In genomic region chr20:34312024-34312460, GRCh38 we compare ENCODE assay signal across 9 cellular contexts. TPM values are rescaled to one million over a fixed set of nuclear protein-coding genes. Genes with fewer than 3 reads are reported as not detected.
A peak's percentile ranks its signal among the peaks of the same experiment; 100 is the strongest.
DNase-seq lines count a peak whose midpoint lies in the region; ATAC-seq and TF ChIP-seq lines count a peak whose summit lies in the region.
"Had no signal": no experiment of that assay in that cellular context is flagged by ENCODE, and none has a peak within 500 bp of the region (broad histone marks: within the 10 kb centered on the region; RNA-seq: fewer than 3 reads in every experiment).

No MANE protein-coding gene starts in this region.

- H3K9me3 Mint-ChIP-seq in type B pancreatic cell, result peaks cover 7% of the 10 kb centered on the region

- DNase-seq in Right ventricle myocardium inferior (ENCODE audit: missing footprints), result no peak
- DNase-seq in cardiac septum (ENCODE audit: low spot score), result no peak
- DNase-seq in brain microvascular endothelial cell, result no peak
- peak; percentile 43 to 89 (median 87) for DNase-seq in right lobe of liver
- DNase-seq in type B pancreatic cell (ENCODE audit: extremely low spot score, unreplicated experiment), result no peak
- DNase-seq in stimulated activated CD4-positive, alpha-beta T cell treated with anti-CD3 and anti-CD28 coated beads, Interleukin-12 subunit alpha, Interleukin-12 subunit beta, amount 100 ng/mL, for 4 hours, result no peak
- DNase-seq in NCI-H1436 treated with DMSO at 0.1 percent for 48 hours (lab: John Stamatoyannopoulos, UW), result no peak

- H3K4me3 ChIP-seq in brain microvascular endothelial cell (ENCODE audit: low read depth, low read length), result peak overlapping the region; percentile 15
- H3K4me3 ChIP-seq in right lobe of liver, result peak overlapping the region; percentile 21 to 57 (median 57)

- intact Hi-C loops in Right ventricle myocardium inferior (cut with DNase I) (loop anchor here (2.0 to 5.0 kb wide), 3 partner anchors 165 to 390 kb away; partner anchors contain the start of gene TP53INP2), cardiac septum (cut with DNase I) (loop anchor here (5.0 to 10.0 kb wide), 3 partner anchors 165 to 393 kb away; partner anchors contain the start of gene TP53INP2), right lobe of liver (cut with DNase I) (no loop called here)

- peaks cover 18% of the 10 kb centered on the region for H3K27me3 Mint-ChIP-seq in type B pancreatic cell

- no peaks in the 10 kb centered on the region for H3K36me3 Mint-ChIP-seq in type B pancreatic cell

- no peaks in the 10 kb centered on the region for H3K9me3 ChIP-seq in right lobe of liver

- 0% methylated on average over 2 of the region's 11 CpGs for WGBS in right lobe of liver (ENCODE audit: insufficient coverage, low coverage, low lambda C conversion rate, missing lambda C conversion rate)

- no peaks in the 10 kb centered on the region for H3K27me3 ChIP-seq in brain microvascular endothelial cell (replicated peaks)
- no peaks in the 10 kb centered on the region for H3K27me3 ChIP-seq in right lobe of liver

- H3K27ac Mint-ChIP-seq in type B pancreatic cell, result peak overlapping the region; percentile 46

- H3K36me3 ChIP-seq in brain microvascular endothelial cell (replicated peaks) (no peaks in the 10 kb centered on the region), right lobe of liver (no peaks in the 10 kb centered on the region)

- in situ Hi-C loops in brain microvascular endothelial cell (cut with HindIII; ENCODE audit: low pct_ligation_motif_present, low sequenced_read_pairs), result no loop called here

- H3K27ac ChIP-seq in brain microvascular endothelial cell (no peak overlapping the region), right lobe of liver (peak overlapping the region; percentile 21 to 91 (median 68))
- H3K27ac ChIP-seq: skin epidermis had no signal

- ATAC-seq in Right ventricle myocardium inferior (peak; percentile 14), right lobe of liver (peak; percentile 23 to 62 (median 46)), GM18498 (IDR thresholded peaks at IDR 0.05; ENCODE audit: unreplicated experiment) (no peak)

- H3K4me1 ChIP-seq in right lobe of liver, result peaks cover 0 to 31% (median 11%) of the 10 kb centered on the region in 4 donors

- TF ChIP-seq POLR2A in right lobe of liver (IDR thresholded peaks at IDR 0.05), result no peak

- TF ChIP-seq CTCF in brain microvascular endothelial cell (IDR thresholded peaks at IDR 0.05; ENCODE audit: low read depth, low read length, missing control alignments) (no peak), right lobe of liver (IDR thresholded peaks at IDR 0.05) (no peak), type B pancreatic cell (conservative IDR thresholded peaks at IDR 0.05) (no peak)

- H3K4me3 Mint-ChIP-seq in type B pancreatic cell, result peak overlapping the region; percentile 74

- H3K4me1 Mint-ChIP-seq in type B pancreatic cell (ENCODE audit: unreplicated experiment), result peaks cover 23% of the 10 kb centered on the region

RNA-seq across cellular contexts. Expression of gene AHCY, which starts 8.9 kb away (rescaled TPM):
- total RNA-seq in Right ventricle myocardium inferior (69.5 TPM), cardiac septum (45.7 TPM), right lobe of liver (100 to 1,000 TPM in 5 of 6 experiments, 10 to 100 TPM in 1; 66.5 to 142 (median 111) TPM), type B pancreatic cell (ENCODE audit: low replicate concordance) (242 and 342 TPM in 2 replicates)

RNA-seq across cellular contexts. Expression of gene ITCH, which starts 51.0 kb away (rescaled TPM):
- total RNA-seq in Right ventricle myocardium inferior, result 39.8 TPM
- total RNA-seq in cardiac septum, result 36.4 TPM
- total RNA-seq in right lobe of liver, result 10 to 100 TPM; 32.8 to 71.4 (median 44.1) TPM
- 77.2 and 86.4 TPM in 2 replicates for total RNA-seq in type B pancreatic cell (ENCODE audit: low replicate concordance)

Comparison
In these comparisons a context has a peak if more than half of its experiments do, and no peak if none do; other contexts are left out.
1. DNase-seq: peak in right lobe of liver (3 of 3); none in Right ventricle myocardium inferior (single experiment), cardiac septum (single experiment), brain microvascular endothelial cell (single experiment), type B pancreatic cell (single experiment), stimulated activated CD4-positive, alpha-beta T cell treated with anti-CD3 and anti-CD28 coated beads, Interleukin-12 subunit alpha, Interleukin-12 subunit beta, amount 100 ng/mL, for 4 hours (single experiment) and NCI-H1436 treated with DMSO at 0.1 percent for 48 hours (single experiment).
2. intact Hi-C loops: an anchor here in Right ventricle myocardium inferior (2.0 to 5.0 kb wide) and cardiac septum (5.0 to 10.0 kb wide); none called in right lobe of liver.